ENCODE assay signal across 20 cellular contexts in the genomic region with DNA sequence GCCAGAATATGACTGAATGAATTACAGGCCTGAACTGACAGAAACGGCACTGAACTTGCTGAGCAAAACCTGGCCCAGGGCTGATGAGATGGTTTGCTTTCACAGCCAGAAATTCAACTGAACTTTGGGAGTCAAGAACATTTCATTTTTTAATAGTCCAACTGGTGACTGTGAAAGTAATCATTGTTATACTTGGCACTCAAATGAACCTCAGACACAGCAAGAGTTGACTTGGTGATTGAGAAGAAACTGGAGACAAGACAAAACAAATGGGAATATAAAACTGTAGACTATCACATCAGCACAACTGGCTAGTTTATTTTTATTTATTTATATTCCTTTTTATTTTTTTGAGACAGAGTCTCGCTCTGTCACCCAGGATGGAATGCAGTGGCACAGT.
"Had no signal": no experiment of that assay in that cellular context is flagged by ENCODE, and none has a peak within 500 bp of the region (broad histone marks: within the 10 kb centered on the region; RNA-seq: fewer than 3 reads in every experiment).

No MANE protein-coding gene starts in this region.

- H3K27ac ChIP-seq: lower lobe of right lung, pancreas, prostate gland, sigmoid colon, spleen, transverse colon, upper lobe of left lung, vagina had no signal

- H3K4me3 ChIP-seq: lower lobe of right lung, pancreas, prostate gland, sigmoid colon, spleen, transverse colon, upper lobe of left lung, vagina had no signal

- H3K27me3 ChIP-seq: pancreas, sigmoid colon, spleen, transverse colon, upper lobe of left lung, vagina had no signal

- H3K36me3 ChIP-seq: lower lobe of right lung, pancreas, prostate gland, sigmoid colon, spleen, transverse colon, upper lobe of left lung, vagina had no signal

- DNase-seq: hippocampal formation; lower lobe of right lung; mammary epithelial cell; mesenchymal stem cell; naive thymus-derived CD8-positive, alpha-beta T cell; nucleus accumbens; pancreas; posterior cingulate gyrus; retina; right cardiac atrium; sigmoid colon; spleen; stimulated activated CD4-positive, alpha-beta T cell treated with anti-CD3 and anti-CD28 coated beads, Interleukin-4, amount 100 ng/mL, for 24 hours; stimulated activated naive CD4-positive, alpha-beta T cell; substantia nigra; transverse colon; upper lobe of left lung had no signal

- H3K9me3 ChIP-seq: lower lobe of right lung, pancreas, prostate gland, sigmoid colon, transverse colon, upper lobe of left lung, vagina had no signal

- H3K4me1 ChIP-seq: lower lobe of right lung, pancreas, prostate gland, sigmoid colon, spleen, transverse colon, upper lobe of left lung, vagina had no signal

- ATAC-seq: lower lobe of right lung; naive thymus-derived CD8-positive, alpha-beta T cell; pancreas; stimulated activated effector memory CD8-positive, alpha-beta T cell treated with anti-CD3 and anti-CD28 coated beads, Interleukin-12 subunit alpha, Interleukin-12 subunit beta, amount 100 ng/mL, for 72 hours had no signal
